ENCODE assay signal across 1 cellular context in the genomic region with DNA sequence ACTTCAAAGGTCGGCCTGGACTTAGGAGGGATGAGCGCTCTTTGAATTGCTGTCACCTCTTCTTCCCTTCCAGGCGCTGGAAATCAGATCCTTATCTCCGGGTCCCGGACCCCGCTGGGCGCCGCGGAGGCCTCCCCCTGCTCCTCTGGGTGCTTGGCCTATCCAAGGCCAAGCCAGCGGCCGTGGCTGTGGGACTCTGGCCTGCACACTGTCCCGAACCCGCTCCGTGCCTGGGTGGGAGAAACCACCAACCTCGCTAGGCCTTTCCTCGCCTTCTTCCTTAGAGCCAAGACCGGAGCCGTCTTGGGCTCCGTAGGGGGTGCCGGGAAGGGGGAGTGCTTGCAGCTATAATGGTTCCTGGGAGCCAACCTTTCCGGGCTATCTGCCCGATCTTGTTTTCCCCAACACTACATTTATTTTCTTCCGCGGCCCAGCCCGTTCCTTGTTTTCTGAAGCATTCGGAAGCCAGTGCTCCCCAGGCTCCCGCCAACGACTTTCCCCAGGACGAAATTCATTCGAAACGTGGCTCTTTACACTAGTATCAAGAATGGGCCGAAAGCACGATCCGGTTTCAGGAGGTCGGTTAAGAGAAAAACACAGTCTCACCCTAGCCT.
TF ChIP-seq lines count a peak whose summit lies in the region.

No MANE protein-coding gene starts in this region.

TF ChIP-seq in endothelial cell of umbilical vein, 7 proteins besides CTCF, POLR2A, EP300 and RAD21:
- TF ChIP-seq, protein P1, sequence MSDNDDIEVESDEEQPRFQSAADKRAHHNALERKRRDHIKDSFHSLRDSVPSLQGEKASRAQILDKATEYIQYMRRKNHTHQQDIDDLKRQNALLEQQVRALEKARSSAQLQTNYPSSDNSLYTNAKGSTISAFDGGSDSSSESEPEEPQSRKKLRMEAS (IDR thresholded peaks at IDR 0.05; ENCODE audit: insufficient read depth, insufficient read length) = no peak
- TF ChIP-seq GATA2 (IDR thresholded peaks at IDR 0.05; ENCODE audit: insufficient read depth, insufficient read length, low read depth, low read length) = peak; percentile 25
